In genomic region chr10:83433705-83434104, GRCh38 we compare ENCODE assay signal across 19 cellular contexts.
DNase-seq lines count a peak whose midpoint lies in the region; TF ChIP-seq lines count a peak whose summit lies in the region.
"Had no signal": no experiment of that assay in that cellular context is flagged by ENCODE, and none has a peak within 500 bp of the region (broad histone marks: within the 10 kb centered on the region; RNA-seq: fewer than 3 reads in every experiment).

No MANE protein-coding gene starts in this region.

- H2BK15ac ChIP-seq in mesenchymal stem cell (ENCODE audit: low read depth, poor library complexity, severe bottlenecking): no peak overlapping the region

- no peaks in the 10 kb centered on the region for H3K79me2 ChIP-seq in neural progenitor cell (ENCODE audit: low read depth)

- H3K36me3 Mint-ChIP-seq in Caco-2 (ENCODE audit: insufficient read depth, unreplicated experiment) (no peaks in the 10 kb centered on the region), neural progenitor cell (no peaks in the 10 kb centered on the region), progenitor cell of endocrine pancreas (ENCODE audit: insufficient read depth) (peaks cover 1% of the 10 kb centered on the region)
- H3K36me3 Mint-ChIP-seq in activated T-helper 1 cell treated with anti-CD3 and anti-CD28 coated beads, Interleukin-12 subunit alpha, Interleukin-12 subunit beta, Interleukin-2, Interleukin-4 antibody, amounts not matched to agents 30 ng/mL and 10 ng/mL and 1 ng/mL, durations not matched to agents 14 hours and 24 hours and 36 hours (ENCODE audit: low read depth): no peaks in the 10 kb centered on the region
- H3K36me3 Mint-ChIP-seq: CD4-positive, alpha-beta memory T cell had no signal

- H3K4me2 ChIP-seq in mesenchymal stem cell (ENCODE audit: low read length, poor library complexity, severe bottlenecking): no peak overlapping the region
- H3K4me2 ChIP-seq in neural progenitor cell: no peak overlapping the region
- H3K4me2 ChIP-seq: A549 had no signal

- H4K91ac ChIP-seq in mesenchymal stem cell (ENCODE audit: low read length): no peak overlapping the region

- H3K79me1 ChIP-seq in mesenchymal stem cell (replicated peaks; ENCODE audit: low read length, poor library complexity, severe bottlenecking): no peaks in the 10 kb centered on the region

- CTCF ChIA-PET in Caco-2 (lab: Charles Lee): no interaction called here

- DNase-seq in Caco-2: no peak
- DNase-seq in mesenchymal stem cell: no peak
- DNase-seq in neural progenitor cell (ENCODE audit: low spot score): no peak
- no peak for DNase-seq in progenitor cell of endocrine pancreas (ENCODE audit: low spot score, unreplicated experiment)
- no peak for DNase-seq in activated T-helper 1 cell treated with anti-CD3 and anti-CD28 coated beads, Interleukin-12 subunit alpha, Interleukin-12 subunit beta, Interleukin-2, Interleukin-4 antibody, amounts not matched to agents 30 ng/mL and 10 ng/mL and 1 ng/mL, durations not matched to agents 14 hours and 24 hours and 36 hours (ENCODE audit: low spot score)
- DNase-seq in NCI-H524 (lab: John Stamatoyannopoulos, UW): no peak
- no peak for DNase-seq in AG08396 (ENCODE audit: low spot score)
- no peak for DNase-seq in inferior parietal cortex (ENCODE audit: extremely low spot score)
- DNase-seq: ACHN; C1 segment of cervical spinal cord; CD4-positive, alpha-beta memory T cell; COR-L47; DMS153; DND-41; GM23248; H7; HCEC 1CT had no signal

- peak overlapping the region in 1 of 2 experiments; percentile 37 for H3K4ac ChIP-seq in mesenchymal stem cell (ENCODE audit: low read depth in 1 of 2, low read length in 2 of 2)

- peaks cover 22% of the 10 kb centered on the region for H3K4me1 ChIP-seq in Caco-2
- no peaks in the 10 kb centered on the region for H3K4me1 ChIP-seq in mesenchymal stem cell (ENCODE audit: control insufficient read depth, insufficient read depth, low read depth, low read length)
- peaks cover 3% of the 10 kb centered on the region for H3K4me1 ChIP-seq in neural progenitor cell
- H3K4me1 ChIP-seq: A549 had no signal

- no peak overlapping the region for H2BK120ac ChIP-seq in mesenchymal stem cell (ENCODE audit: low read depth, low read length)

- no peaks in the 10 kb centered on the region for H3K9me3 ChIP-seq in Caco-2
- no peaks in the 10 kb centered on the region for H3K9me3 ChIP-seq in mesenchymal stem cell (ENCODE audit: control insufficient read depth, low read length)
- no peaks in the 10 kb centered on the region for H3K9me3 ChIP-seq in neural progenitor cell (ENCODE audit: low read depth)

- no peak overlapping the region for H2BK5ac ChIP-seq in mesenchymal stem cell (ENCODE audit: low read depth, low read length, poor library complexity, severe bottlenecking)

- H3F3A ChIP-seq in neural progenitor cell (ENCODE audit: low read depth): no peaks in the 10 kb centered on the region

- no peaks in the 10 kb centered on the region for H3K27me3 ChIP-seq in Caco-2 (replicated peaks; ENCODE audit: control insufficient read depth, insufficient read depth, low read length)
- H3K27me3 ChIP-seq in mesenchymal stem cell (ENCODE audit: control insufficient read depth in 1 of 2, insufficient read depth in 1 of 2, low read length in 2 of 2): no peaks in the 10 kb centered on the region
- no peaks in the 10 kb centered on the region for H3K27me3 ChIP-seq in neural progenitor cell

- peak overlapping the region; percentile 81 for H3K27ac Mint-ChIP-seq in Caco-2 (ENCODE audit: unreplicated experiment)
- H3K27ac Mint-ChIP-seq in neural progenitor cell: no peak overlapping the region
- peak overlapping the region; percentile 79 for H3K27ac Mint-ChIP-seq in progenitor cell of endocrine pancreas
- H3K27ac Mint-ChIP-seq in activated T-helper 1 cell treated with anti-CD3 and anti-CD28 coated beads, Interleukin-12 subunit alpha, Interleukin-12 subunit beta, Interleukin-2, Interleukin-4 antibody, amounts not matched to agents 30 ng/mL and 10 ng/mL and 1 ng/mL, durations not matched to agents 14 hours and 24 hours and 36 hours: no peak overlapping the region
- H3K27ac Mint-ChIP-seq: CD4-positive, alpha-beta memory T cell had no signal

- H3K4me1 Mint-ChIP-seq in Caco-2 (ENCODE audit: low read depth, unreplicated experiment) (peaks cover 14% of the 10 kb centered on the region), neural progenitor cell (no peaks in the 10 kb centered on the region), progenitor cell of endocrine pancreas (ENCODE audit: low read depth) (peaks cover 19% of the 10 kb centered on the region)
- H3K4me1 Mint-ChIP-seq in activated T-helper 1 cell treated with anti-CD3 and anti-CD28 coated beads, Interleukin-12 subunit alpha, Interleukin-12 subunit beta, Interleukin-2, Interleukin-4 antibody, amounts not matched to agents 30 ng/mL and 10 ng/mL and 1 ng/mL, durations not matched to agents 14 hours and 24 hours and 36 hours (ENCODE audit: low read depth): no peaks in the 10 kb centered on the region
- H3K4me1 Mint-ChIP-seq: CD4-positive, alpha-beta memory T cell had no signal

- no TSS peak for BruUV-seq in Caco-2 (replicated peaks; lab: Mats Ljungman, UMichigan)

- WGBS in mesenchymal stem cell: 87% methylated on average over 3 of the region's 4 CpGs

- no peak overlapping the region for H4K8ac ChIP-seq in mesenchymal stem cell (ENCODE audit: low read length)

- peak overlapping the region in 1 of 2 experiments; percentile 95 for H2BK12ac ChIP-seq in mesenchymal stem cell (ENCODE audit: low read length in 2 of 2)

- no peaks in the 10 kb centered on the region for H4K20me1 ChIP-seq in neural progenitor cell (ENCODE audit: low read depth)

- H2AFZ ChIP-seq in mesenchymal stem cell (ENCODE audit: low read depth, low read length) (no peak overlapping the region), neural progenitor cell (replicated peaks) (peak overlapping the region; percentile 10)
- H2AFZ ChIP-seq: GM23248 had no signal

- H3K9ac ChIP-seq in mesenchymal stem cell (ENCODE audit: low read length) (no peak overlapping the region), neural progenitor cell (no peak overlapping the region)
- H3K9ac ChIP-seq: GM23248 had no signal

- H3K9me3 Mint-ChIP-seq in Caco-2 (ENCODE audit: unreplicated experiment) (peaks cover 26% of the 10 kb centered on the region), neural progenitor cell (peaks cover 7% of the 10 kb centered on the region), progenitor cell of endocrine pancreas (ENCODE audit: low read depth) (peaks cover 12% of the 10 kb centered on the region)
- H3K9me3 Mint-ChIP-seq in activated T-helper 1 cell treated with anti-CD3 and anti-CD28 coated beads, Interleukin-12 subunit alpha, Interleukin-12 subunit beta, Interleukin-2, Interleukin-4 antibody, amounts not matched to agents 30 ng/mL and 10 ng/mL and 1 ng/mL, durations not matched to agents 14 hours and 24 hours and 36 hours: peaks cover 8% of the 10 kb centered on the region

- H3K36me3 ChIP-seq in Caco-2 (ENCODE audit: control insufficient read depth, insufficient read depth, low read length): no peaks in the 10 kb centered on the region
- no peaks in the 10 kb centered on the region for H3K36me3 ChIP-seq in mesenchymal stem cell (ENCODE audit: control insufficient read depth in 1 of 2, insufficient read depth in 2 of 2, low read depth in 1 of 2, low read length in 2 of 2)
- no peaks in the 10 kb centered on the region for H3K36me3 ChIP-seq in neural progenitor cell

- intact Hi-C loops in Caco-2 (cut with micrococcal nuclease; ENCODE audit: unreplicated experiment): no loop called here
- intact Hi-C loops in activated T-helper 1 cell treated with anti-CD3 and anti-CD28 coated beads, Interleukin-12 subunit alpha, Interleukin-12 subunit beta, Interleukin-2, Interleukin-4 antibody, amounts not matched to agents 30 ng/mL and 10 ng/mL and 1 ng/mL, durations not matched to agents 14 hours and 24 hours and 36 hours (cut with micrococcal nuclease): no loop called here

- H3K18ac ChIP-seq in mesenchymal stem cell (ENCODE audit: low read depth in 1 of 2, low read length in 2 of 2): peak overlapping the region in 1 of 2 experiments; percentile 64

- H3K4me3 Mint-ChIP-seq in Caco-2 (ENCODE audit: unreplicated experiment) (no peak overlapping the region), neural progenitor cell (no peak overlapping the region), progenitor cell of endocrine pancreas (ENCODE audit: low read depth) (no peak overlapping the region)
- no peak overlapping the region for H3K4me3 Mint-ChIP-seq in activated T-helper 1 cell treated with anti-CD3 and anti-CD28 coated beads, Interleukin-12 subunit alpha, Interleukin-12 subunit beta, Interleukin-2, Interleukin-4 antibody, amounts not matched to agents 30 ng/mL and 10 ng/mL and 1 ng/mL, durations not matched to agents 14 hours and 24 hours and 36 hours
- H3K4me3 Mint-ChIP-seq: CD4-positive, alpha-beta memory T cell had no signal

- H3K27me3 Mint-ChIP-seq in Caco-2 (ENCODE audit: insufficient read depth, unreplicated experiment) (no peaks in the 10 kb centered on the region), neural progenitor cell (ENCODE audit: insufficient read depth, low read depth) (no peaks in the 10 kb centered on the region), progenitor cell of endocrine pancreas (no peaks in the 10 kb centered on the region)
- H3K27me3 Mint-ChIP-seq in activated T-helper 1 cell treated with anti-CD3 and anti-CD28 coated beads, Interleukin-12 subunit alpha, Interleukin-12 subunit beta, Interleukin-2, Interleukin-4 antibody, amounts not matched to agents 30 ng/mL and 10 ng/mL and 1 ng/mL, durations not matched to agents 14 hours and 24 hours and 36 hours (ENCODE audit: insufficient read depth): no peaks in the 10 kb centered on the region
- H3K27me3 Mint-ChIP-seq: CD4-positive, alpha-beta memory T cell had no signal

- H3K23ac ChIP-seq in mesenchymal stem cell (ENCODE audit: low read length in 2 of 2): no peak overlapping the region

- TF ChIP-seq CTCF in Caco-2 (IDR thresholded peaks at IDR 0.05; ENCODE audit: insufficient read depth in 1 of 2, low read depth in 1 of 2, low read length in 1 of 2, severe bottlenecking in 1 of 2, unreplicated experiment in 1 of 2) (no peak), neural progenitor cell (IDR thresholded peaks at IDR 0.05) (no peak), progenitor cell of endocrine pancreas (IDR thresholded peaks at IDR 0.05; ENCODE audit: unreplicated experiment) (no peak)

- H3K14ac ChIP-seq in mesenchymal stem cell (ENCODE audit: low read length in 2 of 2): no peak overlapping the region

- POLR2A ChIA-PET in Caco-2 (lab: Charles Lee): no interaction called here

- H3K27ac ChIP-seq in mesenchymal stem cell (ENCODE audit: low read length, poor library complexity, severe bottlenecking) (no peak overlapping the region), neural progenitor cell (no peak overlapping the region)
- H3K27ac ChIP-seq: 22Rv1, A549, GM23248 had no signal

- H2AK5ac ChIP-seq in mesenchymal stem cell (ENCODE audit: low read length, severe bottlenecking): peak overlapping the region; percentile 5

- H3K4me3 ChIP-seq in Caco-2 (ENCODE audit: low read depth, low read length): no peak overlapping the region
- no peak overlapping the region for H3K4me3 ChIP-seq in mesenchymal stem cell (ENCODE audit: insufficient read depth in 1 of 2, low read depth in 1 of 2, low read length in 2 of 2)
- no peak overlapping the region for H3K4me3 ChIP-seq in neural progenitor cell
- H3K4me3 ChIP-seq: A549, GM23248 had no signal

Comparison
In these comparisons a context has a peak if more than half of its experiments do, and no peak if none do; other contexts are left out.
1. H3K27ac Mint-ChIP-seq: peak in Caco-2 (single experiment) and progenitor cell of endocrine pancreas (single experiment); none in neural progenitor cell (single experiment) and activated T-helper 1 cell treated with anti-CD3 and anti-CD28 coated beads, Interleukin-12 subunit alpha, Interleukin-12 subunit beta, Interleukin-2, Interleukin-4 antibody, amounts not matched to agents 30 ng/mL and 10 ng/mL and 1 ng/mL, durations not matched to agents 14 hours and 24 hours and 36 hours (single experiment).